ENCODE assay signal across 20 cellular contexts in the genomic region with DNA sequence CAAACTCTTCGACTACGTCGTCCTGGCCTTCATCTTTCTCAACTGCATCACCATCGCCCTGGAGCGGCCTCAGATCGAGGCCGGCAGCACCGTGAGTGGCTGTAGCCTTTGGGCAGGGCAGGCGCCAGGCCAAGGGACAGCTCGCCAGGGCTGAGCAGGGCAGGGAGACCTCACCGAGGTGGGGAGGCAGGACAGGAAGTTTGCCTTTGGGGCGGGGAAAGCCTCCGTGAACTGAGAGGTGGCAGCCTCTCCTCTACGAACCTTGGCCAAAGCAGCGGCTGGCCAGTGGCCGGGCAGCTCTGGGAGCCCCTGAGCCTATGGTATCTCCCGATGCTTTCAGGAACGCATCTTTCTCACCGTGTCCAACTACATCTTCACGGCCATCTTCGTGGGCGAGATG.
DNase-seq lines count a peak whose midpoint lies in the region; ATAC-seq and TF ChIP-seq lines count a peak whose summit lies in the region.
"Had no signal": no experiment of that assay in that cellular context is flagged by ENCODE, and none has a peak within 500 bp of the region (broad histone marks: within the 10 kb centered on the region; RNA-seq: fewer than 3 reads in every experiment).

No MANE protein-coding gene starts in this region.

- H4K20me1 ChIP-seq in mammary epithelial cell (ENCODE audit: insufficient read depth, low read length), result no peaks in the 10 kb centered on the region

- H2AFZ ChIP-seq in mammary epithelial cell (ENCODE audit: low read depth, low read length), result no peak overlapping the region
- H2AFZ ChIP-seq: hepatocyte had no signal

- BruUV-seq in mammary epithelial cell (replicated peaks; lab: Mats Ljungman, UMichigan), result no TSS peak

- no peaks in the 10 kb centered on the region for H3K79me2 ChIP-seq in mammary epithelial cell (ENCODE audit: insufficient read depth, low read length)
- H3K79me2 ChIP-seq: hepatocyte had no signal

- CTCF ChIA-PET in mammary epithelial cell (lab: Charles Lee; ENCODE audit: low non-redundant PET), result no interaction called here

- H3K9me3 ChIP-seq in mammary epithelial cell (replicated peaks; ENCODE audit: insufficient read depth, low read length) (no peaks in the 10 kb centered on the region), iPS-15b (ENCODE audit: control insufficient read depth, insufficient read depth, low read length) (no peaks in the 10 kb centered on the region), gastroesophageal sphincter (peaks cover 0 to 12% (median 0%) of the 10 kb centered on the region in 3 donors)
- H3K9me3 ChIP-seq: Caco-2, uterus had no signal

- TF ChIP-seq CTCF in mammary epithelial cell (conservative IDR thresholded peaks at IDR 0.05 in 1 of 2, IDR thresholded peaks at IDR 0.05 in 1 of 2; ENCODE audit: extremely low read depth in 1 of 2, insufficient read depth in 1 of 2, low read depth in 1 of 2, low read length in 2 of 2) (no peak), gastroesophageal sphincter (IDR thresholded peaks at IDR 0.05) (no peak)

- TF ChIP-seq POLR2A in gastroesophageal sphincter (IDR thresholded peaks at IDR 0.05), result no peak

- H3K36me3 ChIP-seq in mammary epithelial cell (ENCODE audit: insufficient read depth, low read length) (no peaks in the 10 kb centered on the region), iPS-15b (ENCODE audit: control insufficient read depth, insufficient read depth, low read length) (no peaks in the 10 kb centered on the region), gastroesophageal sphincter (no peaks in the 10 kb centered on the region)
- H3K36me3 ChIP-seq: uterus had no signal

- H3K4me3 ChIP-seq in mammary epithelial cell (replicated peaks in 1 of 3; ENCODE audit: insufficient read depth in 1 of 3, low read depth in 2 of 3, low read length in 3 of 3) (no peak overlapping the region), iPS-15b (ENCODE audit: low read depth, low read length) (peak overlapping the region; percentile 49), gastroesophageal sphincter (no peak overlapping the region)
- H3K4me3 ChIP-seq: hepatocyte, uterus had no signal

- H3K4me1 ChIP-seq in mammary epithelial cell (ENCODE audit: insufficient read depth, low read length) (peaks cover 9% of the 10 kb centered on the region), iPS-15b (ENCODE audit: control insufficient read depth, insufficient read depth, low read length) (peaks cover 11% of the 10 kb centered on the region), gastroesophageal sphincter (peaks cover 0 to 32% (median 6%) of the 10 kb centered on the region in 3 donors)

- in situ Hi-C loops in T47D (cut with HindIII; ENCODE audit: low pct_unique_long_range_greater_than_20kb, low sequenced_read_pairs) (no loop called here), mammary epithelial cell (cut with MboI; ENCODE audit: low sequenced_read_pairs in 2 of 2) (no loop called here)

- no peak for TF ChIP-seq EP300 in gastroesophageal sphincter (IDR thresholded peaks at IDR 0.05)

- DNase-seq in T47D (ENCODE audit: low read depth in 1 of 2, low spot score in 1 of 2) (peak; percentile 55 to 91), mammary epithelial cell (no peak), M059J (ENCODE audit: low read depth) (peak; percentile 49), NCI-H2081 treated with DMSO at 0.1 percent for 48 hours (lab: John Stamatoyannopoulos, UW) (no peak), retina (no peak)
- DNase-seq: activated CD4-positive, CD25-positive, alpha-beta regulatory T cell; amniotic stem cell; caudate nucleus; Karpas-422; left cardiac atrium; NCI-H1436; NCI-H446; SIG-M5; uterus had no signal

- dilution Hi-C loops in mammary epithelial cell (cut with HindIII; ENCODE audit: low sequenced_read_pairs), result no loop called here

- intact Hi-C loops in mammary epithelial cell (cut with micrococcal nuclease), result no loop called here

- ATAC-seq in HG03469 (IDR thresholded peaks at IDR 0.05; ENCODE audit: unreplicated experiment) (no peak), gastroesophageal sphincter (no peak)
- ATAC-seq: sciatic nerve had no signal

- H3K27ac ChIP-seq in mammary epithelial cell (ENCODE audit: insufficient read depth, low read depth, low read length), result no peak overlapping the region
- H3K27ac ChIP-seq in gastroesophageal sphincter, result no peak overlapping the region
- H3K27ac ChIP-seq: hepatocyte, uterus had no signal

- H3K9ac ChIP-seq in mammary epithelial cell (ENCODE audit: insufficient read depth, low read length), result no peak overlapping the region
- H3K9ac ChIP-seq in iPS-15b (ENCODE audit: low read depth, low read length), result no peak overlapping the region

- 42% methylated on average over 9 of the region's 22 CpGs for WGBS in mammary epithelial cell (ENCODE audit: low coverage, missing lambda C conversion rate)
- no CpG with 5 or more reads among the region's 22 CpGs for WGBS in gastroesophageal sphincter (ENCODE audit: low coverage in 1 of 2), 2 donors

- H3K4me2 ChIP-seq in mammary epithelial cell (ENCODE audit: insufficient read depth, low read depth, low read length), result no peak overlapping the region

- peaks cover 13% of the 10 kb centered on the region for H3K27me3 ChIP-seq in mammary epithelial cell (ENCODE audit: insufficient read depth, low read length)
- H3K27me3 ChIP-seq in iPS-15b (ENCODE audit: control insufficient read depth, insufficient read depth, low read length), result peaks cover 28% of the 10 kb centered on the region
- H3K27me3 ChIP-seq in gastroesophageal sphincter, result peaks cover 100% of the 10 kb centered on the region

Comparison
In these comparisons a context has a peak if more than half of its experiments do, and no peak if none do; other contexts are left out.
1. DNase-seq: peak in T47D (2 of 2) and M059J (single experiment); none in mammary epithelial cell (single experiment), NCI-H2081 treated with DMSO at 0.1 percent for 48 hours (single experiment) and retina (single experiment).